ENCODE assay signal across 1 cellular context in genomic region chr3:65890328-65890727, GRCh38.
TF ChIP-seq lines count a peak whose summit lies in the region.

No MANE protein-coding gene starts in this region.

TF ChIP-seq in IMR-90, 13 proteins besides CTCF, POLR2A, EP300 and RAD21:
- TF ChIP-seq ELK1 (IDR thresholded peaks at IDR 0.05; ENCODE audit: borderline replicate concordance, low read depth, low read length) (no peak), FOS (IDR thresholded peaks at IDR 0.05; ENCODE audit: low read depth, low read length) (no peak), MAZ (IDR thresholded peaks at IDR 0.05; ENCODE audit: borderline replicate concordance, low read depth, low read length) (no peak), NFE2L2 (IDR thresholded peaks at IDR 0.05; ENCODE audit: low read depth, low read length) (no peak)
TF ChIP-seq in IMR-90: peak in this region for 0.
